ENCODE assay signal across 8 cellular contexts in genomic region chr1:26164036-26164927, GRCh38. TPM values are rescaled to one million over a fixed set of nuclear protein-coding genes. Genes with fewer than 3 reads are reported as not detected.
A peak's percentile ranks its signal among the peaks of the same experiment; 100 is the strongest.
DNase-seq lines count a peak whose midpoint lies in the region; ATAC-seq and TF ChIP-seq lines count a peak whose summit lies in the region.

No MANE protein-coding gene starts in this region.

- peaks cover 27% of the 10 kb centered on the region for H3K4me1 Mint-ChIP-seq in activated CD4-positive, alpha-beta T cell treated with anti-CD3 and anti-CD28 coated beads, Interleukin-2, amount 10 ng/mL, durations not matched to agents 24 days and 14 days

- no peaks in the 10 kb centered on the region; the same call in 1 of the 2 replicates for H3K9me3 ChIP-seq in AG04450 (ENCODE audit: control insufficient read depth, insufficient read depth, low read length)
- no peaks in the 10 kb centered on the region for H3K9me3 ChIP-seq in mucosa of descending colon

- peaks cover 12% of the 10 kb centered on the region for H3K4me1 ChIP-seq in mucosa of descending colon (ENCODE audit: low read depth)

- CTCF ChIA-PET in AG04450 (lab: Charles Lee) (interaction anchor here (0.5 to 1.8 kb wide), 9 partner anchors 8 to 158 kb away, joined by 3 to 13 read pairs (median 5); no protein-coding TSS in a partner anchor), HEK293T (lab: Yijun Ruan, JAX) (interaction anchor here (0.6 to 0.9 kb wide), 2 partner anchors 146 to 153 kb away, joined by 3 read pairs; no protein-coding TSS in a partner anchor)

- intact Hi-C loops in activated CD4-positive, alpha-beta T cell treated with anti-CD3 and anti-CD28 coated beads, Interleukin-2, amount 10 ng/mL, durations not matched to agents 24 days and 14 days (cut with micrococcal nuclease): loop anchor here (1.0 to 10.0 kb wide), 3 partner anchors 57 to 231 kb away; no protein-coding TSS in a partner anchor
- intact Hi-C loops in mucosa of descending colon (cut with DNase I, micrococcal nuclease): no loop called here

- peak overlapping the region; percentile 40 for H3K4me3 ChIP-seq in AG04450 (ENCODE audit: low read depth, low read length)
- no peak overlapping the region for H3K4me3 ChIP-seq in mucosa of descending colon

- peak overlapping the region; percentile 72 for H3K4me3 Mint-ChIP-seq in activated CD4-positive, alpha-beta T cell treated with anti-CD3 and anti-CD28 coated beads, Interleukin-2, amount 10 ng/mL, durations not matched to agents 24 days and 14 days

- no peak overlapping the region for H3K27ac Mint-ChIP-seq in activated CD4-positive, alpha-beta T cell treated with anti-CD3 and anti-CD28 coated beads, Interleukin-2, amount 10 ng/mL, durations not matched to agents 24 days and 14 days

- H3K9me3 Mint-ChIP-seq in activated CD4-positive, alpha-beta T cell treated with anti-CD3 and anti-CD28 coated beads, Interleukin-2, amount 10 ng/mL, durations not matched to agents 24 days and 14 days: no peaks in the 10 kb centered on the region

- peaks cover 41% of the 10 kb centered on the region for H3K27me3 Mint-ChIP-seq in activated CD4-positive, alpha-beta T cell treated with anti-CD3 and anti-CD28 coated beads, Interleukin-2, amount 10 ng/mL, durations not matched to agents 24 days and 14 days

- H3K27me3 ChIP-seq in AG04450 (ENCODE audit: control insufficient read depth, insufficient read depth, low read length): peaks cover 17% of the 10 kb centered on the region

- POLR2A ChIA-PET in AG04450 (lab: Yijun Ruan, JAX) (no interaction called here), HEK293T (lab: Yijun Ruan, JAX) (no interaction called here)

- no peak overlapping the region for H3K27ac ChIP-seq in AG04450 (ENCODE audit: low read depth, low read length)

- no peak for DNase-seq in AG04450 (ENCODE audit: low read depth, low spot score)
- DNase-seq in HEK293T (ENCODE audit: extremely low spot score): peak; percentile 66
- DNase-seq in activated CD4-positive, alpha-beta T cell treated with anti-CD3 and anti-CD28 coated beads, Interleukin-2, amount 10 ng/mL, durations not matched to agents 24 days and 14 days: peak; percentile 90
- DNase-seq in effector CD8-positive, alpha-beta T cell (lab: John Stamatoyannopoulos, UW): peak; percentile 19
- DNase-seq in mucosa of descending colon: peak in 2 of 3 donors; percentile 40 to 65
- DNase-seq in stimulated activated naive CD8-positive, alpha-beta T cell treated with anti-CD3 and anti-CD28 coated beads, Interleukin-15, Interleukin-2, amounts not matched to agents 100 U/mL and 50 U/mL, for 24 hours: peak; percentile 75
- DNase-seq in NCI-H446 treated with DMSO at 0.1 percent for 48 hours (lab: John Stamatoyannopoulos, UW): no peak

- H3K36me3 ChIP-seq in mucosa of descending colon (ENCODE audit: low read depth): no peaks in the 10 kb centered on the region

- H3K36me3 Mint-ChIP-seq in activated CD4-positive, alpha-beta T cell treated with anti-CD3 and anti-CD28 coated beads, Interleukin-2, amount 10 ng/mL, durations not matched to agents 24 days and 14 days (ENCODE audit: low read depth): no peaks in the 10 kb centered on the region

- ATAC-seq in mucosa of descending colon (peak; percentile 73), GM21447 (IDR thresholded peaks at IDR 0.05; ENCODE audit: unreplicated experiment) (no peak)
- ATAC-seq in stimulated activated naive CD8-positive, alpha-beta T cell treated with anti-CD3 and anti-CD28 coated beads, Interleukin-15, Interleukin-2, amounts not matched to agents 100 U/mL and 50 U/mL, for 24 hours: no peak

- TF ChIP-seq CTCF in AG04450 (IDR thresholded peaks at IDR 0.05; ENCODE audit: low read depth, low read length): peak; percentile 24
- peak; percentile 78 for TF ChIP-seq CTCF in mucosa of descending colon (IDR thresholded peaks at IDR 0.05)

TF ChIP-seq in HEK293T, 16 proteins besides CTCF, POLR2A, EP300 and RAD21:
- peak; percentile 47; the same call in 1 of the 2 replicates for TF ChIP-seq L3MBTL2 (conservative IDR thresholded peaks at IDR 0.05)
- no peak for TF ChIP-seq ELF4 (IDR thresholded peaks at IDR 0.05)
- TF ChIP-seq ARNT (IDR thresholded peaks at IDR 0.05): 0 out of 2 replicates have a peak, but pooled peaks have one; percentile 23
- peak; percentile 47; the same call in 1 of the 2 replicates for TF ChIP-seq FOXM1 (IDR thresholded peaks at IDR 0.05; ENCODE audit: borderline replicate concordance)
- TF ChIP-seq SP1 (IDR thresholded peaks at IDR 0.05): no peak

RNA-seq across cellular contexts. Expression of gene C1orf232, which starts 4.5 kb away (rescaled TPM):
- not detected in 2 replicates for polyA plus RNA-seq in AG04450 (2011; rRNA removed)
- not detected in 2 replicates for polyA minus RNA-seq in AG04450 (2011; rRNA and poly(A)+ RNA removed)
- not detected in 2 replicates for total RNA-seq in activated CD4-positive, alpha-beta T cell treated with anti-CD3 and anti-CD28 coated beads, Interleukin-2, amount 10 ng/mL, durations not matched to agents 24 days and 14 days
- not detected for total RNA-seq in mucosa of descending colon

RNA-seq across cellular contexts. Expression of gene FAM110D, which starts 5.4 kb away (rescaled TPM):
- not detected in 2 replicates for polyA plus RNA-seq in AG04450 (2011; rRNA removed)
- polyA minus RNA-seq in AG04450 (2011; rRNA and poly(A)+ RNA removed): not detected in 2 replicates
- total RNA-seq in activated CD4-positive, alpha-beta T cell treated with anti-CD3 and anti-CD28 coated beads, Interleukin-2, amount 10 ng/mL, durations not matched to agents 24 days and 14 days: 0.07 and 0.09 TPM in 2 replicates
- 1 to 10 TPM in 2 of 3 donors, under 1 TPM in 1; 0.78 to 1.5 (median 1.5) TPM for total RNA-seq in mucosa of descending colon

RNA-seq across cellular contexts. Expression of gene ZNF593, which starts 5.4 kb away (rescaled TPM):
- 19.7 and 28.6 TPM in 2 replicates for polyA plus RNA-seq in AG04450 (2011; rRNA removed)
- polyA minus RNA-seq in AG04450 (2011; rRNA and poly(A)+ RNA removed): 8.0 and 12.0 TPM in 2 replicates
- 84.0 and 87.1 TPM in 2 replicates for total RNA-seq in activated CD4-positive, alpha-beta T cell treated with anti-CD3 and anti-CD28 coated beads, Interleukin-2, amount 10 ng/mL, durations not matched to agents 24 days and 14 days
- total RNA-seq in mucosa of descending colon: 10 to 100 TPM; 14.8 to 21.4 (median 17.9) TPM

RNA-seq across cellular contexts. Expression of gene ZNF593OS, which starts 7.3 kb away (rescaled TPM):
- polyA plus RNA-seq in AG04450 (2011; rRNA removed): not detected in 2 replicates
- not detected in 2 replicates for polyA minus RNA-seq in AG04450 (2011; rRNA and poly(A)+ RNA removed)
- not detected in 2 replicates for total RNA-seq in activated CD4-positive, alpha-beta T cell treated with anti-CD3 and anti-CD28 coated beads, Interleukin-2, amount 10 ng/mL, durations not matched to agents 24 days and 14 days
- not detected for total RNA-seq in mucosa of descending colon

RNA-seq across cellular contexts. Expression of gene CNKSR1, which starts 13.0 kb away (rescaled TPM):
- polyA plus RNA-seq in AG04450 (2011; rRNA removed): 0.05 TPM in 1 of 2 replicates, not detected in the other
- polyA minus RNA-seq in AG04450 (2011; rRNA and poly(A)+ RNA removed): not detected in 2 replicates
- total RNA-seq in activated CD4-positive, alpha-beta T cell treated with anti-CD3 and anti-CD28 coated beads, Interleukin-2, amount 10 ng/mL, durations not matched to agents 24 days and 14 days: 4.0 and 6.2 TPM in 2 replicates
- total RNA-seq in mucosa of descending colon: 10 to 100 TPM; 19.6 to 65.7 (median 38.6) TPM

Comparison
In these comparisons a context has a peak if more than half of its experiments do, and no peak if none do; other contexts are left out.
1. DNase-seq: peak in HEK293T (single experiment), activated CD4-positive, alpha-beta T cell treated with anti-CD3 and anti-CD28 coated beads, Interleukin-2, amount 10 ng/mL, durations not matched to agents 24 days and 14 days (single experiment), effector CD8-positive, alpha-beta T cell (single experiment), mucosa of descending colon (2 of 3) and stimulated activated naive CD8-positive, alpha-beta T cell treated with anti-CD3 and anti-CD28 coated beads, Interleukin-15, Interleukin-2, amounts not matched to agents 100 U/mL and 50 U/mL, for 24 hours (single experiment); none in AG04450 (single experiment) and NCI-H446 treated with DMSO at 0.1 percent for 48 hours (single experiment).